In genomic region chr16:85333744-85334640, GRCh38 we compare ENCODE assay signal across 16 cellular contexts.
DNase-seq lines count a peak whose midpoint lies in the region; ATAC-seq and TF ChIP-seq lines count a peak whose summit lies in the region.
"Had no signal": no experiment of that assay in that cellular context is flagged by ENCODE, and none has a peak within 500 bp of the region (broad histone marks: within the 10 kb centered on the region; RNA-seq: fewer than 3 reads in every experiment).

No MANE protein-coding gene starts in this region.

- 0 out of 2 replicates have a peak overlapping the region, but pooled peaks have one; percentile 10 for H2AK5ac ChIP-seq in IMR-90 (ENCODE audit: low read depth, low read length)

- in situ Hi-C loops in IMR-90 (cut with MboI; ENCODE audit: low sequenced_read_pairs) = no loop called here

- no peak for ATAC-seq in IMR-90 (ENCODE audit: low read depth)
- no peak for ATAC-seq in GM18861 (IDR thresholded peaks at IDR 0.05; ENCODE audit: unreplicated experiment)
- ATAC-seq: sciatic nerve; stimulated activated effector memory CD8-positive, alpha-beta T cell treated with anti-CD3 and anti-CD28 coated beads, Interleukin-12 subunit alpha, Interleukin-12 subunit beta, amount 100 ng/mL, for 72 hours had no signal

- peaks cover 7% of the 10 kb centered on the region for H3K9me1 ChIP-seq in IMR-90 (ENCODE audit: insufficient read depth, low read length)

- intact Hi-C loops in IMR-90 (cut with micrococcal nuclease) = no loop called here

- no peak overlapping the region for H3K4ac ChIP-seq in IMR-90 (ENCODE audit: low read depth, low read length)

- peak overlapping the region in 2 of 3 experiments; percentile 87 to 93 for H3K27ac Mint-ChIP-seq in nephron
- H3K27ac Mint-ChIP-seq: stimulated activated effector memory CD8-positive, alpha-beta T cell treated with anti-CD3 and anti-CD28 coated beads, Interleukin-12 subunit alpha, Interleukin-12 subunit beta, amount 100 ng/mL, for 72 hours had no signal

- H3K9me3 Mint-ChIP-seq in nephron = no peaks in the 10 kb centered on the region
- H3K9me3 Mint-ChIP-seq: activated naive CD4-positive, alpha-beta T cell treated with anti-CD3 and anti-CD28 coated beads, Interleukin-2, amount 10 ng/mL, durations not matched to agents 7 days and 5 days; stimulated activated effector memory CD8-positive, alpha-beta T cell treated with anti-CD3 and anti-CD28 coated beads, Interleukin-12 subunit alpha, Interleukin-12 subunit beta, amount 100 ng/mL, for 72 hours had no signal

- peaks cover 55% of the 10 kb centered on the region for H3K4me1 Mint-ChIP-seq in nephron

- CTCF ChIA-PET in IMR-90 (lab: Yijun Ruan, JAX) = no interaction called here

- H2BK20ac ChIP-seq in IMR-90 (ENCODE audit: low read depth, low read length) = no peak overlapping the region

- H3K9me3 ChIP-seq in BLaER1 = no peaks in the 10 kb centered on the region
- H3K9me3 ChIP-seq in IMR-90 (ENCODE audit: control insufficient read depth, insufficient read depth, low read length) = no peaks in the 10 kb centered on the region
- no peaks in the 10 kb centered on the region for H3K9me3 ChIP-seq in endocrine pancreas (ENCODE audit: control insufficient read depth, low read length)
- H3K9me3 ChIP-seq: uterus had no signal

- 85% methylated on average over 13 of the region's 29 CpGs; no CpG with 5 or more reads in 1 of the 2 experiments for WGBS in IMR-90 (ENCODE audit: extremely low coverage in 2 of 2, insufficient read length in 1 of 2), 2 experiments

- no peak overlapping the region for H4K91ac ChIP-seq in IMR-90 (ENCODE audit: insufficient read depth, low read depth, low read length)

- H3K18ac ChIP-seq in IMR-90 (ENCODE audit: low read depth, low read length) = no peak overlapping the region

- TF ChIP-seq CTCF in IMR-90 (conservative IDR thresholded peaks at IDR 0.05; ENCODE audit: low read depth, low read length) (no peak), nephron (IDR thresholded peaks at IDR 0.05; ENCODE audit: unreplicated experiment in 3 of 3) (no peak)

- H4K5ac ChIP-seq in IMR-90 (ENCODE audit: low read depth, low read length) = no peak overlapping the region

- H2BK5ac ChIP-seq in IMR-90 (ENCODE audit: low read depth, low read length, poor library complexity, severe bottlenecking) = no peak overlapping the region

- H3K4me1 ChIP-seq in BLaER1 (peaks cover 53% of the 10 kb centered on the region), IMR-90 (ENCODE audit: control insufficient read depth, insufficient read depth, low read length) (peaks cover 12% of the 10 kb centered on the region; the same call in 1 of the 2 replicates), endocrine pancreas (ENCODE audit: control insufficient read depth, insufficient read depth, low read length) (no peaks in the 10 kb centered on the region)

- H3K23ac ChIP-seq in IMR-90 (ENCODE audit: low read depth, low read length) = no peak overlapping the region

- no TSS peak for BruUV-seq in IMR-90 (replicated peaks; lab: Mats Ljungman, UMichigan)

- H3K27ac ChIP-seq in BLaER1 (peak overlapping the region; percentile 67), IMR-90 (ENCODE audit: insufficient read depth, low read length) (no peak overlapping the region)
- H3K27ac ChIP-seq: uterus had no signal

- no peak for TF ChIP-seq RAD21 in IMR-90 (IDR thresholded peaks at IDR 0.05; ENCODE audit: low read length)

- H4K8ac ChIP-seq in IMR-90 (ENCODE audit: low read depth in 2 of 2, low read length in 2 of 2) = no peak overlapping the region

- H3K27me3 ChIP-seq in BLaER1 (no peaks in the 10 kb centered on the region), IMR-90 (ENCODE audit: control insufficient read depth, insufficient read depth, low read length) (no peaks in the 10 kb centered on the region), endocrine pancreas (ENCODE audit: control insufficient read depth, insufficient read depth, low read length) (no peaks in the 10 kb centered on the region)
- H3K27me3 ChIP-seq: uterus had no signal

- dilution Hi-C loops in IMR-90 (cut with HindIII; ENCODE audit: low sequenced_read_pairs, unreplicated experiment) = no loop called here

- no peak overlapping the region for H2AK9ac ChIP-seq in IMR-90 (replicated peaks; ENCODE audit: low read depth, low read length, poor library complexity)

- DNase-seq in IMR-90 (no peak), NCI-H526 treated with DMSO at 0.1 percent for 48 hours (lab: John Stamatoyannopoulos, UW) (no peak), NCI-H2171 treated with DMSO at 0.1 percent for 48 hours (lab: John Stamatoyannopoulos, UW) (no peak), NCI-H524 treated with DMSO at 0.1 percent for 48 hours (lab: John Stamatoyannopoulos, UW) (no peak)
- DNase-seq: activated CD4-positive, alpha-beta T cell treated with anti-CD3 and anti-CD28 coated beads for 1 hour; activated CD8-positive, alpha-beta memory T cell treated with anti-CD3 and anti-CD28 coated beads, Interleukin-2, amount 50 U/mL, for 4 hours; foreskin melanocyte; NCI-H1694; uterus had no signal

- POLR2A ChIA-PET in IMR-90 (lab: Charles Lee; ENCODE audit: unreplicated experiment) = no interaction called here

- H3K4me3 Mint-ChIP-seq in nephron = peak overlapping the region in 1 of 3 experiments; percentile 51
- H3K4me3 Mint-ChIP-seq: activated naive CD4-positive, alpha-beta T cell treated with anti-CD3 and anti-CD28 coated beads, Interleukin-2, amount 10 ng/mL, durations not matched to agents 7 days and 5 days had no signal

- H3K4me2 ChIP-seq in BLaER1 = peak overlapping the region; percentile 85
- no peak overlapping the region for H3K4me2 ChIP-seq in IMR-90 (ENCODE audit: low read depth, low read length)

- no peak overlapping the region for H2BK120ac ChIP-seq in IMR-90 (ENCODE audit: low read depth, low read length)

- no peak overlapping the region for H3K9ac ChIP-seq in BLaER1
- H3K9ac ChIP-seq in IMR-90 (ENCODE audit: low read depth, low read length) = no peak overlapping the region
- H3K9ac ChIP-seq in endocrine pancreas (ENCODE audit: control insufficient read depth, insufficient read depth, low read length) = peak overlapping the region; percentile 19

- no peaks in the 10 kb centered on the region for H4K20me1 ChIP-seq in BLaER1
- peaks cover 81% of the 10 kb centered on the region for H4K20me1 ChIP-seq in IMR-90 (ENCODE audit: insufficient read depth, low read length)

- no peak overlapping the region; the same call in 1 of the 2 replicates for H3K4me3 ChIP-seq in BLaER1
- no peak overlapping the region for H3K4me3 ChIP-seq in IMR-90 (ENCODE audit: insufficient read depth, low read depth, low read length)
- H3K4me3 ChIP-seq in endocrine pancreas (ENCODE audit: control insufficient read depth, insufficient read depth, low read length) = no peak overlapping the region
- H3K4me3 ChIP-seq: uterus had no signal

- no peaks in the 10 kb centered on the region for H3K36me3 ChIP-seq in BLaER1
- H3K36me3 ChIP-seq in IMR-90 (ENCODE audit: control insufficient read depth, insufficient read depth, low read length) = no peaks in the 10 kb centered on the region
- H3K36me3 ChIP-seq in endocrine pancreas (ENCODE audit: control insufficient read depth, insufficient read depth, low read length) = no peaks in the 10 kb centered on the region
- H3K36me3 ChIP-seq: uterus had no signal

- no peaks in the 10 kb centered on the region for H3K36me3 Mint-ChIP-seq in nephron (ENCODE audit: low read depth)
- H3K36me3 Mint-ChIP-seq: activated naive CD4-positive, alpha-beta T cell treated with anti-CD3 and anti-CD28 coated beads, Interleukin-2, amount 10 ng/mL, durations not matched to agents 7 days and 5 days; stimulated activated effector memory CD8-positive, alpha-beta T cell treated with anti-CD3 and anti-CD28 coated beads, Interleukin-12 subunit alpha, Interleukin-12 subunit beta, amount 100 ng/mL, for 72 hours had no signal

- TF ChIP-seq POLR2A in IMR-90 (IDR thresholded peaks at IDR 0.05; ENCODE audit: low read depth, low read length) = no peak

- no peak overlapping the region for H2BK15ac ChIP-seq in IMR-90 (ENCODE audit: low read depth, low read length)

- peaks cover 4% of the 10 kb centered on the region for H3K27me3 Mint-ChIP-seq in nephron (ENCODE audit: low read depth)

- H3K56ac ChIP-seq in IMR-90 (ENCODE audit: extremely low read depth, insufficient read depth, low read length) = no peak overlapping the region

- no peak overlapping the region for H3K14ac ChIP-seq in IMR-90 (replicated peaks; ENCODE audit: low read depth, low read length)

- no peak overlapping the region for H2AFZ ChIP-seq in IMR-90 (replicated peaks; ENCODE audit: low read length, poor library complexity)

- H3K79me1 ChIP-seq in IMR-90 (ENCODE audit: low read depth in 1 of 2, low read length in 2 of 2) = peaks cover 3 to 55% of the 10 kb centered on the region in 2 experiments

TF ChIP-seq in IMR-90, 13 proteins besides CTCF, POLR2A, EP300 and RAD21:
- no peak for TF ChIP-seq BHLHE40 (IDR thresholded peaks at IDR 0.05; ENCODE audit: low read depth, low read length)
